Comparison of ENCODE assay signal across 9 cellular contexts in genomic region chr17:75854111-75854748, GRCh38. TPM values are rescaled to one million over a fixed set of nuclear protein-coding genes. Genes with fewer than 3 reads are reported as not detected.
A peak's percentile ranks its signal among the peaks of the same experiment; 100 is the strongest.
DNase-seq lines count a peak whose midpoint lies in the region; ATAC-seq, FAIRE-seq and TF ChIP-seq lines count a peak whose summit lies in the region.
"Had no signal": no experiment of that assay in that cellular context is flagged by ENCODE, and none has a peak within 500 bp of the region (broad histone marks: within the 10 kb centered on the region; RNA-seq: fewer than 3 reads in every experiment).

No MANE protein-coding gene starts in this region.

- no peaks in the 10 kb centered on the region for H3K27me3 Mint-ChIP-seq in stimulated activated naive CD8-positive, alpha-beta T cell treated with anti-CD3 and anti-CD28 coated beads, Interleukin-15, amount 100 ng/mL, for 72 hours
- H3K27me3 Mint-ChIP-seq: central memory CD8-positive, alpha-beta T cell had no signal

- no peak for FAIRE-seq in pancreas (lab: Jason Lieb, UNC)

- ATAC-seq in pancreas, result peak; percentile 24 to 55 (median 35)
- no peak for ATAC-seq in GM19455 (IDR thresholded peaks at IDR 0.05; ENCODE audit: unreplicated experiment)
- no peak for ATAC-seq in stimulated activated naive CD8-positive, alpha-beta T cell treated with anti-CD3 and anti-CD28 coated beads, Interleukin-15, amount 100 ng/mL, for 72 hours

- in situ Hi-C loops in Caki2 (cut with HindIII; ENCODE audit: low pct_unique_long_range_greater_than_20kb, low sequenced_read_pairs), result no loop called here

- H3K9me3 Mint-ChIP-seq in stimulated activated naive CD8-positive, alpha-beta T cell treated with anti-CD3 and anti-CD28 coated beads, Interleukin-15, amount 100 ng/mL, for 72 hours, result no peaks in the 10 kb centered on the region
- H3K9me3 Mint-ChIP-seq: central memory CD8-positive, alpha-beta T cell had no signal

- no peaks in the 10 kb centered on the region for H3K9me2 ChIP-seq in PC-9 (ENCODE audit: insufficient read depth)

- H3K4me3 ChIP-seq in PC-9, result peak overlapping the region; percentile 74
- H3K4me3 ChIP-seq in pancreas, result peak overlapping the region; percentile 31 to 87 (median 50)

- no peak for TF ChIP-seq CTCF in PC-9 (conservative IDR thresholded peaks at IDR 0.05)
- TF ChIP-seq CTCF in pancreas (IDR thresholded peaks at IDR 0.05), result no peak

- WGBS in pancreas, 2 donors, result 7 to 13% methylated on average over 7 of the region's 7 CpGs

- H2AFZ ChIP-seq in PC-9, result no peak overlapping the region

- peaks cover 39% of the 10 kb centered on the region for H3K79me2 ChIP-seq in PC-9 (ENCODE audit: low read depth)

- intact Hi-C loops in PC-9 (cut with micrococcal nuclease; ENCODE audit: unreplicated experiment), result loop anchor here (2.0 kb wide), 1 partner anchor 75 kb away; a partner anchor contains a TSS
- intact Hi-C loops in pancreas (cut with DNase I), result no loop called here

- peaks cover 22% of the 10 kb centered on the region for H3K4me1 Mint-ChIP-seq in stimulated activated naive CD8-positive, alpha-beta T cell treated with anti-CD3 and anti-CD28 coated beads, Interleukin-15, amount 100 ng/mL, for 72 hours

- DNase-seq in Caki2 (ENCODE audit: low read depth), result peak; percentile 63
- peak; percentile 52 to 75 for DNase-seq in PC-9
- peak; percentile 59 for DNase-seq in fibroblast of peridontal ligament (ENCODE audit: extremely low read depth)
- peak in 3 of 6 donors; percentile 57 to 62 (median 60) for DNase-seq in pancreas
- DNase-seq in NCI-H1105 treated with DMSO at 0.1 percent for 48 hours (lab: John Stamatoyannopoulos, UW), result no peak
- DNase-seq in DMS153 treated with DMSO at 0.1 percent for 48 hours (lab: John Stamatoyannopoulos, UW; ENCODE audit: unreplicated experiment), result no peak
- DNase-seq in stimulated activated naive CD8-positive, alpha-beta T cell treated with anti-CD3 and anti-CD28 coated beads, Interleukin-15, amount 100 ng/mL, for 72 hours, result no peak

- H3K36me3 ChIP-seq in PC-9 (ENCODE audit: low read depth) (peaks cover 11% of the 10 kb centered on the region), pancreas (peaks cover 0 to 25% (median 16%) of the 10 kb centered on the region in 3 donors)

- H3K4me1 ChIP-seq in PC-9 (replicated peaks; ENCODE audit: insufficient read depth) (peaks cover 23% of the 10 kb centered on the region), pancreas (peaks cover 12 to 19% (median 13%) of the 10 kb centered on the region in 3 donors)

- H3K4me3 Mint-ChIP-seq in stimulated activated naive CD8-positive, alpha-beta T cell treated with anti-CD3 and anti-CD28 coated beads, Interleukin-15, amount 100 ng/mL, for 72 hours, result no peak overlapping the region

- H4K20me1 ChIP-seq in PC-9 (ENCODE audit: insufficient read depth), result peaks cover 3% of the 10 kb centered on the region; the same call in 1 of the 2 replicates

- CTCF ChIA-PET in PC-9 (lab: Charles Lee), result interaction anchor here (0.8 to 1.5 kb wide), 3 partner anchors 8 to 220 kb away, joined by 3 to 17 read pairs (median 6); no protein-coding TSS in a partner anchor

- peak overlapping the region; percentile 88 for H3K4me2 ChIP-seq in PC-9

- H3F3A ChIP-seq in PC-9 (ENCODE audit: insufficient read depth, low read depth), result peaks cover 33% of the 10 kb centered on the region

- H3K27ac Mint-ChIP-seq in stimulated activated naive CD8-positive, alpha-beta T cell treated with anti-CD3 and anti-CD28 coated beads, Interleukin-15, amount 100 ng/mL, for 72 hours, result peak overlapping the region in 1 of 2 donors; percentile 83

- H3K9me3 ChIP-seq in PC-9 (ENCODE audit: insufficient read depth, low read depth) (no peaks in the 10 kb centered on the region), pancreas (no peaks in the 10 kb centered on the region)

- H3K27me3 ChIP-seq in PC-9 (ENCODE audit: insufficient read depth, low read depth) (no peaks in the 10 kb centered on the region), pancreas (no peaks in the 10 kb centered on the region)

- BruUV-seq in PC-9 (replicated peaks; lab: Mats Ljungman, UMichigan), result TSS peak; percentile 67

- POLR2A ChIA-PET in PC-9 (lab: Charles Lee; ENCODE audit: unreplicated experiment), result interaction anchor here (0.5 to 2.0 kb wide), 7 partner anchors 18 to 78 kb away, joined by 3 to 22 read pairs (median 8); no protein-coding TSS in a partner anchor

- H3K27ac ChIP-seq in PC-9 (peak overlapping the region; percentile 79), pancreas (peak overlapping the region; percentile 84 to 100 (median 96))

RNA-seq across cellular contexts. Expression of gene WBP2, which starts 0.9 kb away (rescaled TPM):
- 16.9 and 25.7 TPM in 2 replicates for total RNA-seq in Caki2 (2014; rRNA removed; shearing (Covaris generic); ENCODE audit: low replicate concordance)
- total RNA-seq in PC-9 (2021), result 114 and 159 TPM in 2 replicates
- 10 to 100 TPM; 56.0 to 83.5 (median 62.9) TPM for total RNA-seq in pancreas
- polyA plus RNA-seq in pancreas, result 100 to 1,000 TPM in 1 of 2 donors, 10 to 100 TPM in 1; 95.0 to 106 TPM

RNA-seq across cellular contexts. Expression of gene UNC13D, which starts 10.0 kb away (rescaled TPM):
- 1.5 and 2.2 TPM in 2 replicates for total RNA-seq in Caki2 (2014; rRNA removed; shearing (Covaris generic); ENCODE audit: low replicate concordance)
- total RNA-seq in PC-9 (2021), result 94.4 and 108 TPM in 2 replicates
- 10 to 100 TPM in 3 of 6 donors, 1 to 10 TPM in 3; 4.7 to 23.6 (median 10.0) TPM for total RNA-seq in pancreas
- 10 to 100 TPM; 17.9 to 29.0 TPM for polyA plus RNA-seq in pancreas

RNA-seq across cellular contexts. Expression of gene TRIM47, which starts 24.2 kb away (rescaled TPM):
- 73.4 and 102 TPM in 2 replicates for total RNA-seq in Caki2 (2014; rRNA removed; shearing (Covaris generic); ENCODE audit: low replicate concordance)
- 46.1 and 48.3 TPM in 2 replicates for total RNA-seq in PC-9 (2021)
- 10 to 100 TPM in 4 of 6 donors, 1 to 10 TPM in 2; 4.2 to 58.2 (median 17.6) TPM for total RNA-seq in pancreas
- 10 to 100 TPM; 34.1 to 35.9 TPM for polyA plus RNA-seq in pancreas

RNA-seq across cellular contexts. Expression of gene TRIM65, which starts 42.5 kb away (rescaled TPM):
- total RNA-seq in Caki2 (2014; rRNA removed; shearing (Covaris generic); ENCODE audit: low replicate concordance), result 30.9 and 44.3 TPM in 2 replicates
- total RNA-seq in PC-9 (2021) (21.1 and 27.1 TPM in 2 replicates), pancreas (10 to 100 TPM in 3 of 6 donors, 1 to 10 TPM in 3; 8.2 to 13.1 (median 10.3) TPM)
- polyA plus RNA-seq in pancreas, result 10 to 100 TPM in 1 of 2 donors, 1 to 10 TPM in 1; 9.8 to 12.5 TPM

RNA-seq across cellular contexts. Expression of gene MRPL38, which starts 50.5 kb away (rescaled TPM):
- 103 and 124 TPM in 2 replicates for total RNA-seq in Caki2 (2014; rRNA removed; shearing (Covaris generic); ENCODE audit: low replicate concordance)
- total RNA-seq in PC-9 (2021) (127 and 136 TPM in 2 replicates), pancreas (10 to 100 TPM; 40.6 to 59.9 (median 45.9) TPM)
- polyA plus RNA-seq in pancreas, result 10 to 100 TPM; 95.3 to 95.8 TPM

Comparison
In these comparisons a context has a peak if more than half of its experiments do, and no peak if none do; other contexts are left out.
1. DNase-seq: peak in Caki2 (single experiment), PC-9 (2 of 2) and fibroblast of peridontal ligament (single experiment); none in NCI-H1105 treated with DMSO at 0.1 percent for 48 hours (single experiment), DMS153 treated with DMSO at 0.1 percent for 48 hours (single experiment) and stimulated activated naive CD8-positive, alpha-beta T cell treated with anti-CD3 and anti-CD28 coated beads, Interleukin-15, amount 100 ng/mL, for 72 hours (0 of 2).
2. ATAC-seq: peak in pancreas (4 of 4); none in GM19455 (single experiment) and stimulated activated naive CD8-positive, alpha-beta T cell treated with anti-CD3 and anti-CD28 coated beads, Interleukin-15, amount 100 ng/mL, for 72 hours (single experiment).